In the genomic region with DNA sequence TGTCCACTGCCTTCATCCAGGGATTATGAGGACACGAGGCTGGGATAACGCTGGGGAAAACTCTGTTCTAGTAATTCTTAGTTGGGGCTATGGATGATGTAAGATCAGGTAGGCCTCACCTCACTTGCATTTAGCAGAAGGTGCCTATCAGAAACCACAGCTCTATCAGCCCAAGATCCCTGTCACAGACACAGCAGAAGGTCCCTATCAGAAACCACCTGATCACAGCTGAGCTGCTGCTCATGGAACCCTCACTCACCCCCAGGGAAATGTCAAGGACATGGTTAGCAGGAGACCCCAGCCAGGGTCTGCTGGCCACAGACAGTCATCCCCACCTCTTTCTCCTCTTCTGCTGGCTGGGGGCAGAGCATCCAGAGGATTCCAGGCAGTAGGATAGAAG, we compare ENCODE assay signal across 34 cellular contexts. TPM values are rescaled to one million over a fixed set of nuclear protein-coding genes. Genes with fewer than 3 reads are reported as not detected.
"Had no signal": no experiment of that assay in that cellular context is flagged by ENCODE, and none has a peak within 500 bp of the region (broad histone marks: within the 10 kb centered on the region; RNA-seq: fewer than 3 reads in every experiment).

No MANE protein-coding gene starts in this region.

- H3K4me1 ChIP-seq: ascending aorta had no signal

- H3K36me3 ChIP-seq: adrenal gland, ascending aorta, breast epithelium, cardiac muscle cell, colonic mucosa, WERI-Rb-1 had no signal

- H3K4me3 ChIP-seq: adrenal gland, ascending aorta, breast epithelium, cardiac muscle cell, colonic mucosa had no signal

- H3K27me3 Mint-ChIP-seq: activated CD4-positive, alpha-beta memory T cell treated with anti-CD3 and anti-CD28 coated beads for 36 hours; activated CD4-positive, alpha-beta T cell treated with anti-CD3 and anti-CD28 coated beads for 36 hours; activated CD4-positive, alpha-beta T cell treated with anti-CD3 and anti-CD28 coated beads, Interleukin-2, amount 10 ng/mL, durations not matched to agents 24 days and 14 days; activated CD8-positive, alpha-beta memory T cell treated with anti-CD3 and anti-CD28 coated beads, Interleukin-2, amount 10 ng/mL, durations not matched to agents 7 days and 5 days had no signal

- DNase-seq: activated CD4-positive, alpha-beta memory T cell treated with anti-CD3 and anti-CD28 coated beads for 36 hours; activated CD4-positive, alpha-beta T cell treated with anti-CD3 and anti-CD28 coated beads for 36 hours; activated CD4-positive, alpha-beta T cell treated with anti-CD3 and anti-CD28 coated beads, Interleukin-2, amount 10 ng/mL, durations not matched to agents 24 days and 14 days; activated CD4-positive, CD25-positive, alpha-beta regulatory T cell; activated CD4-positive, CD25-positive, alpha-beta regulatory T cell treated with anti-CD3 and anti-CD28 coated beads, Interleukin-2, amount 50 U/mL, for 72 hours; activated CD8-positive, alpha-beta memory T cell treated with anti-CD3 and anti-CD28 coated beads, Interleukin-2, amount 10 ng/mL, durations not matched to agents 7 days and 5 days; activated CD8-positive, alpha-beta memory T cell treated with anti-CD3 and anti-CD28 coated beads, Interleukin-2, amount 50 U/mL, for 4 hours; activated CD8-positive, alpha-beta T cell treated with anti-CD3 and anti-CD28 coated beads, Interleukin-2, amount 10 ng/mL, durations not matched to agents 7 days and 5 days; activated effector memory CD4-positive, alpha-beta T cell treated with anti-CD3 and anti-CD28 coated beads, Interleukin-2, amount 50 U/mL, for 16 hours; activated naive CD4-positive, alpha-beta T cell; activated naive CD4-positive, alpha-beta T cell treated with anti-CD3 and anti-CD28 coated beads, Interleukin-2, amount 10 ng/mL, durations not matched to agents 7 days and 5 days; activated T-cell treated with anti-CD3 and anti-CD28 coated beads, Interleukin-2, amount 50 U/mL, for 1 hour; activated T-cell treated with anti-CD3 and anti-CD28 coated beads, Interleukin-2, amount 50 U/mL, for 48 hours; adrenal gland; central memory CD4-positive, alpha-beta T cell; cerebellar nuclear complex; colonic mucosa; effector memory CD4-positive, alpha-beta T cell; endodermal cell; foreskin fibroblast; head of caudate nucleus; T1000; WERI-Rb-1 had no signal

- ATAC-seq: activated CD4-positive, alpha-beta T cell treated with anti-CD3 and anti-CD28 coated beads for 36 hours; activated CD8-positive, alpha-beta memory T cell treated with anti-CD3 and anti-CD28 coated beads, Interleukin-2, amount 10 ng/mL, durations not matched to agents 7 days and 5 days; activated CD8-positive, alpha-beta T cell treated with anti-CD3 and anti-CD28 coated beads, Interleukin-2, amount 10 ng/mL, durations not matched to agents 7 days and 5 days; activated naive CD4-positive, alpha-beta T cell treated with anti-CD3 and anti-CD28 coated beads, Interleukin-2, amount 50 U/mL, for 72 hours; esophagus mucosa had no signal

- H3K27ac ChIP-seq: adrenal gland, ascending aorta, breast epithelium, cardiac muscle cell, colonic mucosa had no signal

- H3K4me3 Mint-ChIP-seq: activated CD4-positive, alpha-beta memory T cell treated with anti-CD3 and anti-CD28 coated beads for 36 hours; activated CD4-positive, alpha-beta T cell treated with anti-CD3 and anti-CD28 coated beads for 36 hours; activated CD4-positive, alpha-beta T cell treated with anti-CD3 and anti-CD28 coated beads, Interleukin-2, amount 10 ng/mL, durations not matched to agents 24 days and 14 days; activated CD8-positive, alpha-beta memory T cell treated with anti-CD3 and anti-CD28 coated beads, Interleukin-2, amount 10 ng/mL, durations not matched to agents 7 days and 5 days; activated CD8-positive, alpha-beta T cell treated with anti-CD3 and anti-CD28 coated beads, Interleukin-2, amount 10 ng/mL, durations not matched to agents 7 days and 5 days; activated naive CD4-positive, alpha-beta T cell treated with anti-CD3 and anti-CD28 coated beads, Interleukin-2, amount 10 ng/mL, durations not matched to agents 7 days and 5 days; activated T-helper 1 cell treated with anti-CD3 and anti-CD28 coated beads, Interleukin-12 subunit alpha, Interleukin-12 subunit beta, Interleukin-2, Interleukin-4 antibody, amounts not matched to agents 30 ng/mL and 10 ng/mL and 1 ng/mL, durations not matched to agents 14 hours and 24 hours and 36 hours; brain; endodermal cell had no signal

- H3K4me1 Mint-ChIP-seq: brain had no signal

- H3K9me3 ChIP-seq: adrenal gland, breast epithelium, colonic mucosa had no signal

- H3K27me3 ChIP-seq: adrenal gland, ascending aorta, breast epithelium, cardiac muscle cell, colonic mucosa had no signal

- H3K27ac Mint-ChIP-seq: activated CD4-positive, alpha-beta memory T cell treated with anti-CD3 and anti-CD28 coated beads for 36 hours; activated CD4-positive, alpha-beta T cell treated with anti-CD3 and anti-CD28 coated beads for 36 hours; activated CD4-positive, alpha-beta T cell treated with anti-CD3 and anti-CD28 coated beads, Interleukin-2, amount 10 ng/mL, durations not matched to agents 24 days and 14 days; activated CD8-positive, alpha-beta memory T cell treated with anti-CD3 and anti-CD28 coated beads, Interleukin-2, amount 10 ng/mL, durations not matched to agents 7 days and 5 days; activated CD8-positive, alpha-beta T cell treated with anti-CD3 and anti-CD28 coated beads, Interleukin-2, amount 10 ng/mL, durations not matched to agents 7 days and 5 days; activated naive CD4-positive, alpha-beta T cell treated with anti-CD3 and anti-CD28 coated beads, Interleukin-2, amount 50 U/mL, for 72 hours; activated T-helper 1 cell treated with anti-CD3 and anti-CD28 coated beads, Interleukin-12 subunit alpha, Interleukin-12 subunit beta, Interleukin-2, Interleukin-4 antibody, amounts not matched to agents 30 ng/mL and 10 ng/mL and 1 ng/mL, durations not matched to agents 14 hours and 24 hours and 36 hours; activated T-helper 2 cell treated with anti-CD3 and anti-CD28 coated beads, Interferon-gamma antibody, Interleukin-2, Interleukin-4, amounts not matched to agents 10 μg/mL and 5 μg/mL and 100 μg/mL, durations not matched to agents 14 hours and 24 hours and 36 hours; brain; endodermal cell had no signal

RNA-seq across cellular contexts. Expression of a gene that starts 52.5 kb away (rescaled TPM):
- total RNA-seq: activated CD4-positive, alpha-beta T cell treated with anti-CD3 and anti-CD28 coated beads, Interleukin-2, amount 10 ng/mL, durations not matched to agents 24 days and 14 days; activated CD8-positive, alpha-beta memory T cell treated with anti-CD3 and anti-CD28 coated beads for 36 hours; activated CD8-positive, alpha-beta memory T cell treated with anti-CD3 and anti-CD28 coated beads, Interleukin-2, amount 10 ng/mL, durations not matched to agents 7 days and 5 days; activated CD8-positive, alpha-beta T cell treated with anti-CD3 and anti-CD28 coated beads, Interleukin-2, amount 10 ng/mL, durations not matched to agents 7 days and 5 days; activated T-helper 2 cell treated with anti-CD3 and anti-CD28 coated beads, Interferon-gamma antibody, Interleukin-2, Interleukin-4, amounts not matched to agents 10 μg/mL and 5 μg/mL and 100 μg/mL, durations not matched to agents 14 hours and 24 hours and 36 hours; adrenal gland; cardiac muscle cell; endodermal cell; epithelial cell of proximal tubule; frontal cortex had no signal
- polyA plus RNA-seq: cardiac muscle cell had no signal
